8 cellular contexts compared by ENCODE assay signal in the genomic region with DNA sequence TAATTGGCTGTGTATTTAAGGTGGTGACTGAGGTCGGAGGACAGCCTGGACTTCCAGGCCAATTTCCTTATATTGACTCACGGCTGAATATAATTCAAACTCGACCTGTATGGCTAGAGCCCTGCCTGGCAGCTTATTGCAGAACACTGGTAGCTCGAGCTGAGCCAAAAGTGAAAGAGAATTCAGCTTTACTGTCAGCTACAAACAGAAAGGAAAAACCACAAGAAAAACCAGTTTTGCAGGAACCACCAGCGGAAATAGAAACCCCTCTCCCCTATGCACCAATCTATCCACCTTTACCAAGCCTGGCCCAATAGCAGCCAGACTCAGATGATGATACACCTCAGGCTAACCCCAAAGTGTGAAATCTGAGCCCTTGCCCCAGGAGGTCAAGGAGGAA.
A peak's percentile ranks its signal among the peaks of the same experiment; 100 is the strongest.
DNase-seq lines count a peak whose midpoint lies in the region; ATAC-seq and TF ChIP-seq lines count a peak whose summit lies in the region.

No MANE protein-coding gene starts in this region.

- H3K9ac ChIP-seq in mesenchymal stem cell (ENCODE audit: low read length) = no peak overlapping the region

- H3K36me3 ChIP-seq in mesenchymal stem cell (ENCODE audit: control insufficient read depth in 1 of 2, insufficient read depth in 2 of 2, low read depth in 1 of 2, low read length in 2 of 2) = no peaks in the 10 kb centered on the region

- H3K4me1 ChIP-seq in mesenchymal stem cell (ENCODE audit: control insufficient read depth, insufficient read depth, low read depth, low read length) = peaks cover 11% of the 10 kb centered on the region

- H4K8ac ChIP-seq in mesenchymal stem cell (ENCODE audit: low read length) = peak overlapping the region; percentile 41

- no peak overlapping the region for H3K18ac ChIP-seq in mesenchymal stem cell (ENCODE audit: low read depth in 1 of 2, low read length in 2 of 2)

- no peak overlapping the region for H3K14ac ChIP-seq in mesenchymal stem cell (ENCODE audit: low read length in 2 of 2)

- H4K91ac ChIP-seq in mesenchymal stem cell (ENCODE audit: low read length) = no peak overlapping the region

- H3K27me3 ChIP-seq in mesenchymal stem cell (ENCODE audit: control insufficient read depth in 1 of 2, insufficient read depth in 1 of 2, low read length in 2 of 2) = no peaks in the 10 kb centered on the region

- no peak overlapping the region for H2BK120ac ChIP-seq in mesenchymal stem cell (ENCODE audit: low read depth, low read length)

- no peaks in the 10 kb centered on the region for H3K79me1 ChIP-seq in mesenchymal stem cell (replicated peaks; ENCODE audit: low read length, poor library complexity, severe bottlenecking)

- no peaks in the 10 kb centered on the region for H3K9me3 Mint-ChIP-seq in activated T-helper 17 cell treated with anti-CD3 and anti-CD28 coated beads, Interleukin-2, amount 50 U/mL, for 72 hours
- no peaks in the 10 kb centered on the region for H3K9me3 Mint-ChIP-seq in mesothelial cell of epicardium

- H2BK15ac ChIP-seq in mesenchymal stem cell (ENCODE audit: low read depth, poor library complexity, severe bottlenecking) = no peak overlapping the region

- DNase-seq in COR-L47 (lab: John Stamatoyannopoulos, UW) (peak; percentile 2), mesenchymal stem cell (peak; percentile 48), kidney tubule cell (ENCODE audit: low spot score) (no peak), mesothelial cell of epicardium (ENCODE audit: low spot score in 2 of 2, unreplicated experiment in 2 of 2) (no peak), NCI-H128 (lab: John Stamatoyannopoulos, UW; ENCODE audit: unreplicated experiment) (no peak), NCI-H187 (lab: John Stamatoyannopoulos, UW) (no peak)

- peak; percentile 39 for ATAC-seq in HG02973 (IDR thresholded peaks at IDR 0.05; ENCODE audit: unreplicated experiment)
- ATAC-seq in activated T-helper 17 cell treated with anti-CD3 and anti-CD28 coated beads, Interleukin-2, amount 50 U/mL, for 72 hours (replicated peaks) = peak; percentile 75

- H3K4me2 ChIP-seq in mesenchymal stem cell (ENCODE audit: low read length, poor library complexity, severe bottlenecking) = peak overlapping the region; percentile 66

- 54% methylated on average over 5 of the region's 5 CpGs for WGBS in mesenchymal stem cell

- H2BK12ac ChIP-seq in mesenchymal stem cell (ENCODE audit: low read length in 2 of 2) = no peak overlapping the region

- H3K4me3 ChIP-seq in mesenchymal stem cell (ENCODE audit: insufficient read depth in 1 of 2, low read depth in 1 of 2, low read length in 2 of 2) = no peak overlapping the region

- H2BK5ac ChIP-seq in mesenchymal stem cell (ENCODE audit: low read depth, low read length, poor library complexity, severe bottlenecking) = no peak overlapping the region

- no peak overlapping the region for H3K4ac ChIP-seq in mesenchymal stem cell (ENCODE audit: low read depth in 1 of 2, low read length in 2 of 2)

- H3K4me3 Mint-ChIP-seq in activated T-helper 17 cell treated with anti-CD3 and anti-CD28 coated beads, Interleukin-2, amount 50 U/mL, for 72 hours = peak overlapping the region; percentile 97
- no peak overlapping the region for H3K4me3 Mint-ChIP-seq in mesothelial cell of epicardium

- no peaks in the 10 kb centered on the region for H3K36me3 Mint-ChIP-seq in activated T-helper 17 cell treated with anti-CD3 and anti-CD28 coated beads, Interleukin-2, amount 50 U/mL, for 72 hours (ENCODE audit: low read depth)
- H3K36me3 Mint-ChIP-seq in mesothelial cell of epicardium = no peaks in the 10 kb centered on the region

- H3K27ac ChIP-seq in mesenchymal stem cell (ENCODE audit: low read length, poor library complexity, severe bottlenecking) = peak overlapping the region; percentile 77

- no peaks in the 10 kb centered on the region for H3K27me3 Mint-ChIP-seq in activated T-helper 17 cell treated with anti-CD3 and anti-CD28 coated beads, Interleukin-2, amount 50 U/mL, for 72 hours
- no peaks in the 10 kb centered on the region for H3K27me3 Mint-ChIP-seq in mesothelial cell of epicardium (ENCODE audit: low read depth)

- H2AFZ ChIP-seq in mesenchymal stem cell (ENCODE audit: low read depth, low read length) = no peak overlapping the region

- H2AK5ac ChIP-seq in mesenchymal stem cell (ENCODE audit: low read length, severe bottlenecking) = no peak overlapping the region

- TF ChIP-seq CTCF in mesothelial cell of epicardium (IDR thresholded peaks at IDR 0.05; ENCODE audit: unreplicated experiment) = no peak

- H3K23ac ChIP-seq in mesenchymal stem cell (ENCODE audit: low read length in 2 of 2) = no peak overlapping the region

- H3K4me1 Mint-ChIP-seq in activated T-helper 17 cell treated with anti-CD3 and anti-CD28 coated beads, Interleukin-2, amount 50 U/mL, for 72 hours = peaks cover 25% of the 10 kb centered on the region
- H3K4me1 Mint-ChIP-seq in mesothelial cell of epicardium = no peaks in the 10 kb centered on the region

- peak overlapping the region; percentile 94 for H3K27ac Mint-ChIP-seq in activated T-helper 17 cell treated with anti-CD3 and anti-CD28 coated beads, Interleukin-2, amount 50 U/mL, for 72 hours
- H3K27ac Mint-ChIP-seq in mesothelial cell of epicardium = no peak overlapping the region

- no peaks in the 10 kb centered on the region for H3K9me3 ChIP-seq in mesenchymal stem cell (ENCODE audit: control insufficient read depth, low read length)

Comparison
In these comparisons a context has a peak if more than half of its experiments do, and no peak if none do; other contexts are left out.
1. DNase-seq: peak in COR-L47 (single experiment) and mesenchymal stem cell (single experiment); none in kidney tubule cell (single experiment), mesothelial cell of epicardium (0 of 2), NCI-H128 (single experiment) and NCI-H187 (0 of 2).